ENCODE assay signal across 11 cellular contexts in the genomic region with DNA sequence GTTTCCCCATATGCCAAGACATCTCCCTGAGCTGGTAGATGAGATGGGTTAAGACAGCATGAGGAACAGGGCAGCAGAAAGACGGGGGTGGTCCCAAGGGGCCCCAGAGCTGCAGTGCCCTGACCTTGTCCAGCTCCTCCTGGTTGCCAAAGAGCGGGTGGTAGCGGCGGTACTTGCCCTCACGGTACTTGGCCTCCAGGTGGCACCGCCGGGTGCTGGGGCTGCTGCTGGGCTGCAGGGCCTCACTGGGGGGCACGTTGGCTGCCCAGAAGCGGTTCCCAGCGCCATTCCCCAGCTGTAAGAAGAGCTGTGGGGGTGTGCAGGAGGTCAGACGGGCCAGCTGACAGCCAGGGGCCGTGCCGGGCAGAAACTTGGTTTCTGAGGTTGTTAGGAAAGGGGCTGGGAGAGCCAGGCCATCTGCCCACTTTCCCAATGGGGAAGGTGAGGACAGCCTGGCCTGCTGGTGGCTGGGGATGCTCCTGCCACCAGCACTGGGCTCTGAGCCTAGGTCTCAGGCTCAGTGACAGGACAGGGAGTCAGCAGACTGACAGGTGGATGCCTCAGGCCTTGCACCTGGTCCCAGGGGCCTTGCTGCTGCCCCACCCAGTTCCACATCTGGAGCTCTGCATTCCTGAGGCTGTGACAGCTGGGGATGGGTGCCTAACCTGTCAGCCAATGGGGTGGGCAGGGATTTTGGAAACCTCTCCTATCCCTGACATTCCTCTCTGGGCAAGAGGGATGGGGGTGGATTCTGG. TPM values are rescaled to one million over a fixed set of nuclear protein-coding genes. Genes with fewer than 3 reads are reported as not detected.
A peak's percentile ranks its signal among the peaks of the same experiment; 100 is the strongest.
DNase-seq lines count a peak whose midpoint lies in the region; ATAC-seq, FAIRE-seq and TF ChIP-seq lines count a peak whose summit lies in the region.
"Had no signal": no experiment of that assay in that cellular context is flagged by ENCODE, and none has a peak within 500 bp of the region (broad histone marks: within the 10 kb centered on the region; RNA-seq: fewer than 3 reads in every experiment).

No MANE protein-coding gene starts in this region.

- H3K9ac ChIP-seq in GM12878 (ENCODE audit: control insufficient read depth, insufficient read depth, low read length) (no peak overlapping the region), keratinocyte (ENCODE audit: control insufficient read depth, extremely low read depth, insufficient read depth, low read length) (no peak overlapping the region)

- no peak; the same call in 1 of the 2 replicates for TF ChIP-seq POLR2A in GM12878 (IDR thresholded peaks at IDR 0.05; ENCODE audit: low read depth, low read length)

- TF ChIP-seq EP300 in GM12878 (IDR thresholded peaks at IDR 0.05; ENCODE audit: borderline replicate concordance in 1 of 2, control insufficient read depth in 1 of 2, low read depth in 2 of 2, low read length in 2 of 2): no peak

- H3K27ac Mint-ChIP-seq in CD8-positive, alpha-beta T cell: no peak overlapping the region
- H3K27ac Mint-ChIP-seq: activated T-helper 2 cell treated with anti-CD3 and anti-CD28 coated beads, Interferon-gamma antibody, Interleukin-2, Interleukin-4, amounts not matched to agents 10 μg/mL and 5 μg/mL and 100 μg/mL, durations not matched to agents 14 hours and 24 hours and 36 hours; dendritic cell treated with granulocyte-macrophage colony-stimulating factor and Interleukin-4, amounts not matched to agents 40 ng/mL and 50 ng/mL, for 4 days had no signal

- no peaks in the 10 kb centered on the region for H4K20me1 ChIP-seq in GM12878 (ENCODE audit: control insufficient read depth, insufficient read depth)
- peaks cover 5% of the 10 kb centered on the region for H4K20me1 ChIP-seq in keratinocyte (ENCODE audit: control insufficient read depth, extremely low read depth, insufficient read depth, low read length)

- H3K4me3 ChIP-seq in GM12878 (no peak overlapping the region), keratinocyte (ENCODE audit: control insufficient read depth in 2 of 3, extremely low read depth in 1 of 3, insufficient read depth in 2 of 3, low read depth in 1 of 3, low read length in 3 of 3) (no peak overlapping the region)
- H3K4me3 ChIP-seq in CD8-positive, alpha-beta T cell (ENCODE audit: low read depth, low read length): no peak overlapping the region

- CTCF ChIA-PET in GM12878 (lab: Yijun Ruan, JAX): interaction anchor here (1.2 to 1.7 kb wide), 3 partner anchors 20 to 112 kb away, joined by 3 to 7 read pairs (median 6); partner anchors contain the start of gene STARD10
- CTCF ChIA-PET in CD8-positive, alpha-beta T cell (lab: Charles Lee): interaction anchor here (0.8 kb wide), 1 partner anchor 20 kb away, joined by 3 read pairs; no protein-coding TSS in a partner anchor

- no peak overlapping the region for H3K4me3 Mint-ChIP-seq in CD8-positive, alpha-beta T cell
- H3K4me3 Mint-ChIP-seq: dendritic cell treated with granulocyte-macrophage colony-stimulating factor and Interleukin-4, amounts not matched to agents 40 ng/mL and 50 ng/mL, for 4 days had no signal

- peak; percentile 38; the same call in 2 of the 3 replicates for ATAC-seq in GM12878
- no peak for ATAC-seq in CD8-positive, alpha-beta T cell
- ATAC-seq in HG03469 (IDR thresholded peaks at IDR 0.05; ENCODE audit: unreplicated experiment): no peak
- ATAC-seq in HG02970 (IDR thresholded peaks at IDR 0.05; ENCODE audit: low FRiP score, unreplicated experiment): no peak

- peaks cover 2% of the 10 kb centered on the region for H3K9me1 ChIP-seq in keratinocyte (ENCODE audit: control insufficient read depth, extremely low read depth, insufficient read depth, low read length)

- no peaks in the 10 kb centered on the region for H3K27me3 ChIP-seq in GM12878 (replicated peaks in 1 of 2; ENCODE audit: control insufficient read depth in 2 of 2, insufficient read depth in 2 of 2, low read length in 1 of 2)
- no peaks in the 10 kb centered on the region for H3K27me3 ChIP-seq in keratinocyte (ENCODE audit: control insufficient read depth, extremely low read depth, insufficient read depth, low read length)
- H3K27me3 ChIP-seq in CD8-positive, alpha-beta T cell (ENCODE audit: insufficient read depth, low read length): no peaks in the 10 kb centered on the region

- H3K36me3 ChIP-seq in GM12878 (ENCODE audit: control insufficient read depth in 2 of 2, insufficient read depth in 2 of 2, low read length in 1 of 2) (peaks cover 40 to 53% of the 10 kb centered on the region in 2 experiments), keratinocyte (ENCODE audit: control insufficient read depth in 2 of 2, extremely low read depth in 1 of 2, insufficient read depth in 2 of 2, low read length in 2 of 2) (peaks cover 36 to 50% of the 10 kb centered on the region in 2 experiments)
- peaks cover 54% of the 10 kb centered on the region for H3K36me3 ChIP-seq in CD8-positive, alpha-beta T cell (ENCODE audit: insufficient read depth, low read length)

- FAIRE-seq in GM12878 (lab: Jason Lieb, UNC) (no peak), keratinocyte (lab: Jason Lieb, UNC) (no peak)

- H3K4me1 Mint-ChIP-seq in CD8-positive, alpha-beta T cell (ENCODE audit: low read depth): peaks cover 2% of the 10 kb centered on the region

- no peaks in the 10 kb centered on the region for H3K9me3 Mint-ChIP-seq in CD8-positive, alpha-beta T cell
- H3K9me3 Mint-ChIP-seq: activated T-helper 2 cell treated with anti-CD3 and anti-CD28 coated beads, Interferon-gamma antibody, Interleukin-2, Interleukin-4, amounts not matched to agents 10 μg/mL and 5 μg/mL and 100 μg/mL, durations not matched to agents 14 hours and 24 hours and 36 hours; dendritic cell treated with granulocyte-macrophage colony-stimulating factor and Interleukin-4, amounts not matched to agents 40 ng/mL and 50 ng/mL, for 4 days had no signal

- H3K4me1 ChIP-seq in GM12878 (ENCODE audit: control insufficient read depth, insufficient read depth, low read length) (peaks cover 8% of the 10 kb centered on the region), keratinocyte (ENCODE audit: control insufficient read depth, extremely low read depth, insufficient read depth, low read length) (peaks cover 8% of the 10 kb centered on the region)
- no peaks in the 10 kb centered on the region for H3K4me1 ChIP-seq in CD8-positive, alpha-beta T cell (ENCODE audit: insufficient read depth, low read length)

- H3K9me3 ChIP-seq in GM12878 (replicated peaks; ENCODE audit: control insufficient read depth, insufficient read depth, low read length): no peaks in the 10 kb centered on the region
- H3K9me3 ChIP-seq in keratinocyte (ENCODE audit: control insufficient read depth, low read depth, low read length): no peaks in the 10 kb centered on the region
- no peaks in the 10 kb centered on the region for H3K9me3 ChIP-seq in CD8-positive, alpha-beta T cell (ENCODE audit: low read length)

- SMC1A ChIA-PET in GM12878 (lab: Charles Lee; ENCODE audit: uncharacterized antibody, unreplicated experiment): no interaction called here

- RAD21 ChIA-PET in GM12878 (lab: Charles Lee; ENCODE audit: unreplicated experiment): interaction anchor here (1.0 to 1.4 kb wide), 2 partner anchors 15 to 89 kb away, joined by 3 read pairs; no protein-coding TSS in a partner anchor

- H3K79me2 ChIP-seq in GM12878 (ENCODE audit: control insufficient read depth, insufficient read depth, low read length) (no peaks in the 10 kb centered on the region), keratinocyte (ENCODE audit: control insufficient read depth, insufficient read depth, low read length) (no peaks in the 10 kb centered on the region)

- TF ChIP-seq RAD21 in GM12878 (IDR thresholded peaks at IDR 0.05; ENCODE audit: insufficient read depth, low read depth, low read length): no peak

- dilution Hi-C loops in keratinocyte (cut with MboI; ENCODE audit: extremely low pct_ligation_motif_present, low sequenced_read_pairs): no loop called here

- intact Hi-C loops in GM12878 (cut with micrococcal nuclease; ENCODE audit: unreplicated experiment): no loop called here
- intact Hi-C loops in CD8-positive, alpha-beta T cell (cut with DNase I, micrococcal nuclease): no loop called here

- WGBS in GM12878 (ENCODE audit: insufficient coverage, insufficient replicate concordance, low lambda C conversion rate, missing lambda C conversion rate): 88% methylated on average over 13 of the region's 13 CpGs

- POLR2A ChIA-PET in GM12878 (lab: Charles Lee): no interaction called here
- POLR2A ChIA-PET in CD8-positive, alpha-beta T cell (lab: Charles Lee): no interaction called here

- BruUV-seq in GM12878 (replicated peaks; lab: Mats Ljungman, UMichigan): no TSS peak

- peak; percentile 45 for DNase-seq in DMS53 (lab: John Stamatoyannopoulos, UW)
- no peak for DNase-seq in DMS53 treated with DMSO at 0.1 percent for 48 hours (lab: John Stamatoyannopoulos, UW; ENCODE audit: unreplicated experiment)
- no peak for DNase-seq in GM12878 (ENCODE audit: low read depth, low spot score)
- no peak for DNase-seq in keratinocyte (ENCODE audit: low read depth, low spot score)
- DNase-seq in substantia nigra (lab: John Stamatoyannopoulos, UW): no peak
- no peak for DNase-seq in CD8-positive, alpha-beta T cell
- DNase-seq: NCI-H524 treated with DMSO at 0.1 percent for 48 hours had no signal

- H3K27ac ChIP-seq in GM12878 (ENCODE audit: control insufficient read depth, insufficient read depth): no peak overlapping the region; the same call in 1 of the 2 replicates
- no peak overlapping the region for H3K27ac ChIP-seq in keratinocyte (ENCODE audit: control insufficient read depth, insufficient read depth, low read length)
- H3K27ac ChIP-seq in substantia nigra (ENCODE audit: low read depth, low read length, poor library complexity, severe bottlenecking): peak overlapping the region; percentile 45
- H3K27ac ChIP-seq in CD8-positive, alpha-beta T cell (ENCODE audit: low read depth, low read length): no peak overlapping the region

- H2AFZ ChIP-seq in GM12878 (ENCODE audit: control insufficient read depth, low read depth, low read length) (no peak overlapping the region), keratinocyte (ENCODE audit: control insufficient read depth, low read length) (no peak overlapping the region)

- H3K36me3 Mint-ChIP-seq in CD8-positive, alpha-beta T cell: peaks cover 87% of the 10 kb centered on the region

- in situ Hi-C loops in GM12878 (cut with MboI): no loop called here

- 0 out of 6 replicates have a peak, but pooled peaks of 1 of the 3 experiments have one; percentile 1 for TF ChIP-seq CTCF in GM12878 (IDR thresholded peaks at IDR 0.05 in 2 of 3, conservative IDR thresholded peaks at IDR 0.05 in 1 of 3; ENCODE audit: control insufficient read depth in 2 of 3, extremely low read depth in 1 of 3, insufficient read depth in 1 of 3, low read depth in 3 of 3, low read length in 3 of 3)
- peak; percentile 10 to 36 (median 25) for TF ChIP-seq CTCF in keratinocyte (optimal IDR thresholded peaks at IDR 0.05 in 1 of 3, IDR thresholded peaks at IDR 0.05 in 1 of 3, conservative IDR thresholded peaks at IDR 0.05 in 1 of 3; ENCODE audit: extremely low read depth in 1 of 3, insufficient read depth in 2 of 3, low read length in 3 of 3)
- TF ChIP-seq CTCF in CD8-positive, alpha-beta T cell (IDR thresholded peaks at IDR 0.05): no peak

- H3K4me2 ChIP-seq in GM12878 (ENCODE audit: control insufficient read depth, insufficient read depth): no peak overlapping the region
- no peak overlapping the region for H3K4me2 ChIP-seq in keratinocyte (ENCODE audit: control insufficient read depth, extremely low read depth, insufficient read depth, low read depth, low read length)

- H3K27me3 Mint-ChIP-seq in CD8-positive, alpha-beta T cell (ENCODE audit: low read depth): no peaks in the 10 kb centered on the region
- H3K27me3 Mint-ChIP-seq: dendritic cell treated with granulocyte-macrophage colony-stimulating factor and Interleukin-4, amounts not matched to agents 40 ng/mL and 50 ng/mL, for 4 days had no signal

RNA-seq across cellular contexts. Expression of gene PDE2A, which starts 30.0 kb away (rescaled TPM):
- total RNA-seq in GM12878 (2013; cell fraction: nucleolus; rRNA removed): 0.31 and 0.51 TPM in 2 replicates
- total RNA-seq in GM12878 (2014; rRNA removed): 0.33 TPM in 1 of 2 replicates, not detected in the other
- total RNA-seq in GM12878 (2014; rRNA removed; fragmentation: Illumina TruSeq; extraction: Trizol): 0.05 TPM in 1 of 2 replicates, not detected in the other
- total RNA-seq in GM12878 (2021): 0.15 and 0.24 TPM in 2 replicates
- 1.2 TPM for polyA plus RNA-seq in GM12878 (2011; ENCODE audit: low read depth)
- 0.06 and 0.11 TPM in 2 replicates for polyA plus RNA-seq in GM12878 (2011; rRNA removed)
- 0.18 TPM in 2 replicates for polyA plus RNA-seq in GM12878 (2011; cell fraction: cytosol; rRNA removed)
- polyA plus RNA-seq in GM12878 (2011; cell fraction: nucleus; rRNA removed): 0.35 and 0.49 TPM in 2 replicates
- polyA plus RNA-seq in GM12878 (2012): 0.28 and 0.54 TPM in 2 replicates
- polyA plus RNA-seq in GM12878 (2014; fragmentation: Illumina TruSeq; extraction: Trizol): 0.10 TPM in 1 of 2 replicates, not detected in the other
- polyA plus RNA-seq in GM12878 (2014; fragmentation: Nextera tagmentation; extraction: Ambion mirVana): not detected
- 0.06 TPM in 1 of 2 replicates, not detected in the other for polyA plus RNA-seq in GM12878 (2014; rRNA removed)
- polyA plus RNA-seq in GM12878 (2016; fragmentation: Nextera tagmentation; extraction: Ambion mirVana): not detected
- polyA minus RNA-seq in GM12878 (2011; rRNA and poly(A)+ RNA removed): not detected in 2 replicates
- 0.52 and 1.3 TPM in 2 replicates for polyA minus RNA-seq in GM12878 (2011; cell fraction: cytosol; rRNA and poly(A)+ RNA removed)
- polyA minus RNA-seq in GM12878 (2011; cell fraction: nucleus; rRNA and poly(A)+ RNA removed): 0.29 and 0.48 TPM in 2 replicates
- polyA plus RNA-seq in keratinocyte: 0.38 to 0.94 TPM (median 0.81 TPM) in 3 replicates
- 0.50 TPM for polyA plus RNA-seq in keratinocyte (2011; ENCODE audit: low read depth)
- polyA plus RNA-seq in keratinocyte (2011; cell fraction: cytosol; rRNA removed): 0.44 and 1.1 TPM in 2 replicates
- 1.2 and 1.6 TPM in 2 replicates for polyA plus RNA-seq in keratinocyte (2011; cell fraction: nucleus; rRNA removed)
- polyA plus RNA-seq in keratinocyte (2012; ENCODE audit: low replicate concordance): 0.56 and 0.81 TPM in 2 replicates
- polyA minus RNA-seq in keratinocyte: 0.96 to 2.6 TPM (median 2.1 TPM) in 3 replicates
- polyA minus RNA-seq in keratinocyte (2011; cell fraction: cytosol; rRNA and poly(A)+ RNA removed): 1.3 TPM
- 0.74 and 1.2 TPM in 2 replicates for polyA minus RNA-seq in keratinocyte (2011; cell fraction: nucleus; rRNA and poly(A)+ RNA removed)
- 1 to 10 TPM; 3.8 to 4.2 TPM for total RNA-seq in CD8-positive, alpha-beta T cell

RNA-seq across cellular contexts. Expression of gene ARAP1, which starts 48.0 kb away (rescaled TPM):
- total RNA-seq in GM12878 (2013; cell fraction: nucleolus; rRNA removed): 218 and 253 TPM in 2 replicates
- total RNA-seq in GM12878 (2014; rRNA removed) (48.4 and 54.3 TPM in 2 replicates), GM12878 (2014; rRNA removed; fragmentation: Illumina TruSeq; extraction: Trizol) (25.1 and 25.7 TPM in 2 replicates), GM12878 (2021) (91.5 and 102 TPM in 2 replicates)
- 43.7 TPM for polyA plus RNA-seq in GM12878 (2011; ENCODE audit: low read depth)
- polyA plus RNA-seq in GM12878 (2011; rRNA removed) (34.0 and 50.3 TPM in 2 replicates), GM12878 (2014; fragmentation: Illumina TruSeq; extraction: Trizol) (14.7 and 29.2 TPM in 2 replicates), GM12878 (2014; fragmentation: Nextera tagmentation; extraction: Ambion mirVana) (under 1 TPM; 0.55 to 0.85 TPM), GM12878 (2014; rRNA removed) (58.8 and 64.9 TPM in 2 replicates), GM12878 (2016; fragmentation: Nextera tagmentation; extraction: Ambion mirVana) (10 to 100 TPM; 51.8 to 57.9 TPM), keratinocyte (32.8 to 41.4 TPM (median 36.1 TPM) in 3 replicates)
- polyA plus RNA-seq in GM12878 (2011; cell fraction: cytosol; rRNA removed): 54.1 and 60.4 TPM in 2 replicates
- 323 and 349 TPM in 2 replicates for polyA plus RNA-seq in GM12878 (2011; cell fraction: nucleus; rRNA removed)
- polyA plus RNA-seq in GM12878 (2012): 88.7 and 93.1 TPM in 2 replicates
- polyA minus RNA-seq in GM12878 (2011; rRNA and poly(A)+ RNA removed): 63.7 and 91.7 TPM in 2 replicates
- 34.5 and 43.7 TPM in 2 replicates for polyA minus RNA-seq in GM12878 (2011; cell fraction: cytosol; rRNA and poly(A)+ RNA removed)
- polyA minus RNA-seq in GM12878 (2011; cell fraction: nucleus; rRNA and poly(A)+ RNA removed): 78.3 and 112 TPM in 2 replicates
- polyA plus RNA-seq in keratinocyte (2011; ENCODE audit: low read depth): 66.3 TPM
- 15.4 and 32.8 TPM in 2 replicates for polyA plus RNA-seq in keratinocyte (2011; cell fraction: cytosol; rRNA removed)
- polyA plus RNA-seq in keratinocyte (2011; cell fraction: nucleus; rRNA removed): 67.7 and 82.5 TPM in 2 replicates
- 37.8 and 43.0 TPM in 2 replicates for polyA plus RNA-seq in keratinocyte (2012; ENCODE audit: low replicate concordance)
- polyA minus RNA-seq in keratinocyte: 55.8 to 89.2 TPM (median 62.3 TPM) in 3 replicates
- 79.2 TPM for polyA minus RNA-seq in keratinocyte (2011; cell fraction: cytosol; rRNA and poly(A)+ RNA removed)
- 59.9 and 66.4 TPM in 2 replicates for polyA minus RNA-seq in keratinocyte (2011; cell fraction: nucleus; rRNA and poly(A)+ RNA removed)
- total RNA-seq in CD8-positive, alpha-beta T cell: 10 to 100 TPM; 93.5 to 95.2 TPM
